In the genomic region with DNA sequence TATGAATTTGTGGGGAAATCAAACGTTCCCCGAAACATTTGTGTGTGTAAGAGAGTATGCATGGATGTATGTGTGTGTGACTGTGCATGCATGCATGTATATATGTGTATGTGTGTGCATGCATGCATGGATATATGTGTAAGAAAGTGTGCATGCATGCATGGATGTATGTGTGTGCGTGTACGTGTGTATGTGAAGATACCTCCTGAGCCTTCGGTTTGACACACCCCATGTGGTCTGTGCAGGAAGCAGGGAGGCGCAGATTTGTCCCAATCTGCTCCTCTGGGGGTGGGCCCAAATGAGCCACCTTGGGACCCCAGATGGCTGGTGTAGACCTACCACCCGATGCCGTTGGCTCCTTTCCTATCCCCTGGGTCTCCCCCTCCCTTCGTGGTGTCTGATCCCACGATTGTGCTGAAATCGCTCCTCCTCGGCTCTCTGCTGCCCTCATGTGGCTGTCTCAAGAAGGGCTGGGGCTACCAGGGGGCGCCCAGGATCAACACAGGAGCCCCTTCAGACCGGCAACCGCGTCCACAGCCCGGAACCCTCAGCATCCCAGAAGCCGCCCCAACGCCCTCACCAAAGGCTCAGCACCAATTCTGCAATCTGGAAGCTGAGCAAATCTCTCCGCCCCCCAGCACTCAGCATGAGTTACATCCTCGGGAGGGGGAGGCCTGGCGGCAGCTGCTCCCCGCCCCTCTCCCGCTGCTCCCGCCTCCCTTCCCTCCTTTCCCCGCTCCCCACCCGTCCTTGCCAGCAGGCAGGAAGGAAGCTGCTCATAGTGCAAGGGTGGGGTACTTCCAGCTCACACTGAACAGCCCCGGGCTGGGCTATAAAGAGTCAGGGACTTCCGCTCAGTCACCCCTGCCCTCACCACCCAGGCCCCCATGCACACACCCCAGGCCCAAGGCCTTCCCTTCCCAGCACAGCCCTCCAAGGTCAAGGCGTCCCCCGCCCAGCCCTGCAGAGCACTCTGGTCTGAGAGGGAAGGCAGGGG, we compare ENCODE assay signal across 8 cellular contexts. TPM values are rescaled to one million over a fixed set of nuclear protein-coding genes. Genes with fewer than 3 reads are reported as not detected.
DNase-seq lines count a peak whose midpoint lies in the region; ATAC-seq, FAIRE-seq and TF ChIP-seq lines count a peak whose summit lies in the region.

No MANE protein-coding gene starts in this region.

- in situ Hi-C loops in HAP-1 (cut with MboI; ENCODE audit: low sequenced_read_pairs) = loop anchor here (5.0 to 10.0 kb wide), 3 partner anchors 86 to 544 kb away; no protein-coding TSS in a partner anchor

- 13 to 17% methylated on average over 22 to 31 of the region's 31 CpGs for WGBS in testis, 2 donors
- WGBS in small intestine, 3 donors = 11 to 14% (median 12%) methylated on average over 28 to 31 of the region's 31 CpGs

- H3K27ac ChIP-seq in testis = no peak overlapping the region
- H3K27ac ChIP-seq in small intestine (ENCODE audit: low read depth in 1 of 2, low read length in 1 of 2) = peak overlapping the region in 1 of 2 donors; percentile 63

- no peak for FAIRE-seq in small intestine (lab: Jason Lieb, UNC)

- no peaks in the 10 kb centered on the region for H3K9me3 ChIP-seq in HAP-1
- no peaks in the 10 kb centered on the region for H3K9me3 ChIP-seq in testis
- no peaks in the 10 kb centered on the region for H3K9me3 ChIP-seq in small intestine (ENCODE audit: control insufficient read depth, low read depth)

- peak; percentile 80 for DNase-seq in AG08396 (ENCODE audit: low spot score)
- DNase-seq in HAP-1 (ENCODE audit: low spot score in 2 of 2) = peak; percentile 49 to 89
- DNase-seq in NCI-H82 (lab: John Stamatoyannopoulos, UW) = peak; percentile 87
- peak; percentile 63 for DNase-seq in activated T-cell treated with anti-CD3 and anti-CD28 coated beads for 48 hours (ENCODE audit: low read depth)
- peak; percentile 66 to 78 for DNase-seq in erythroblast (lab: John Stamatoyannopoulos, UW)
- peak; percentile 49 to 81 (median 72) for DNase-seq in naive thymus-derived CD8-positive, alpha-beta T cell
- peak; percentile 76 for DNase-seq in testis
- DNase-seq in small intestine = no peak

- peaks cover 2 to 13% (median 12%) of the 10 kb centered on the region in 3 donors for H3K36me3 Mint-ChIP-seq in naive thymus-derived CD8-positive, alpha-beta T cell

- peak; percentile 80 to 91 (median 81) for TF ChIP-seq CTCF in testis (IDR thresholded peaks at IDR 0.05)

- H3K27ac Mint-ChIP-seq in naive thymus-derived CD8-positive, alpha-beta T cell = peak overlapping the region in 5 of 10 donors; percentile 21 to 85 (median 54)

- H3K27me3 Mint-ChIP-seq in naive thymus-derived CD8-positive, alpha-beta T cell = peaks cover 0 to 12% (median 7%) of the 10 kb centered on the region in 5 donors

- peaks cover 16 to 30% (median 26%) of the 10 kb centered on the region in 4 donors for H3K4me1 Mint-ChIP-seq in naive thymus-derived CD8-positive, alpha-beta T cell

- POLR2A ChIA-PET in naive thymus-derived CD8-positive, alpha-beta T cell (lab: Charles Lee) = interaction anchor here (0.9 kb wide), 1 partner anchor 40 kb away, joined by 3 read pairs; the partner anchor contains the start of gene ABCB8

- H3K36me3 ChIP-seq in HAP-1 (replicated peaks) (no peaks in the 10 kb centered on the region), testis (ENCODE audit: low read depth, missing control alignments) (no peaks in the 10 kb centered on the region), small intestine (ENCODE audit: control insufficient read depth in 2 of 2, insufficient read depth in 2 of 2, low read length in 2 of 2) (no peaks in the 10 kb centered on the region)

- no peak for TF ChIP-seq POLR2A in erythroblast (IDR thresholded peaks at IDR 0.05; ENCODE audit: low read length)
- no peak for TF ChIP-seq POLR2A in testis (IDR thresholded peaks at IDR 0.05)

- ATAC-seq in naive thymus-derived CD8-positive, alpha-beta T cell = peak; percentile 83 to 84

- peak overlapping the region in 8 of 10 donors; percentile 29 to 73 (median 60) for H3K4me3 Mint-ChIP-seq in naive thymus-derived CD8-positive, alpha-beta T cell

- H3K4me1 ChIP-seq in HAP-1 (no peaks in the 10 kb centered on the region), testis (peaks cover 17% of the 10 kb centered on the region), small intestine (ENCODE audit: control insufficient read depth in 2 of 2, insufficient read depth in 1 of 2, low read depth in 1 of 2, low read length in 1 of 2) (no peaks in the 10 kb centered on the region)

- peaks cover 0 to 27% (median 19%) of the 10 kb centered on the region in 9 donors for H3K9me3 Mint-ChIP-seq in naive thymus-derived CD8-positive, alpha-beta T cell

- intact Hi-C loops in testis (cut with DNase I; ENCODE audit: low total_unique reads) = loop anchor here (5.0 kb wide), 1 partner anchor 86 kb away; no protein-coding TSS in a partner anchor

- H3K27me3 ChIP-seq in HAP-1 (ENCODE audit: low read depth) (peaks cover 10% of the 10 kb centered on the region), testis (no peaks in the 10 kb centered on the region), small intestine (ENCODE audit: control insufficient read depth in 2 of 2, insufficient read depth in 2 of 2, low read length in 2 of 2) (no peaks in the 10 kb centered on the region)

- H3K4me3 ChIP-seq in HAP-1 (0 out of 2 replicates have a peak overlapping the region, but pooled peaks have one; percentile 7), testis (peak overlapping the region in 1 of 2 donors; percentile 12), small intestine (ENCODE audit: low read depth in 1 of 2, low read length in 2 of 2) (no peak overlapping the region)

RNA-seq across cellular contexts. Expression of gene NOS3, which starts 2.3 kb away (rescaled TPM):
- total RNA-seq in naive thymus-derived CD8-positive, alpha-beta T cell = 1 to 10 TPM; 1.7 to 1.8 TPM
- polyA plus RNA-seq in naive thymus-derived CD8-positive, alpha-beta T cell = 1 to 10 TPM; 1.4 to 3.3 (median 2.0) TPM
- total RNA-seq in testis = 10 to 100 TPM; 25.0 to 36.6 TPM
- polyA plus RNA-seq in testis (ENCODE audit: insufficient read depth, low read depth, low replicate concordance) (19.5 TPM), small intestine (10 to 100 TPM in 1 of 3 donors, under 1 TPM in 2; 0.45 to 14.7 (median 0.54) TPM)

RNA-seq across cellular contexts. Expression of gene KCNH2, which starts 10.4 kb away (rescaled TPM):
- 1 to 10 TPM; 1.3 to 1.6 TPM for total RNA-seq in naive thymus-derived CD8-positive, alpha-beta T cell
- polyA plus RNA-seq in naive thymus-derived CD8-positive, alpha-beta T cell = 1 to 10 TPM in 2 of 3 donors, under 1 TPM in 1; 0.45 to 2.5 (median 1.5) TPM
- total RNA-seq in testis = 100 to 1,000 TPM; 230 to 247 TPM
- 82.5 TPM for polyA plus RNA-seq in testis (ENCODE audit: insufficient read depth, low read depth, low replicate concordance)
- polyA plus RNA-seq in small intestine = 1 to 10 TPM in 2 of 3 donors, not detected in 1; 2.4 to 5.7 TPM

RNA-seq across cellular contexts. Expression of gene ATG9B, which starts 35.8 kb away (rescaled TPM):
- 10 to 100 TPM; 34.6 to 42.2 TPM for total RNA-seq in naive thymus-derived CD8-positive, alpha-beta T cell
- 10 to 100 TPM in 2 of 3 donors, 1 to 10 TPM in 1; 9.2 to 39.1 (median 24.7) TPM for polyA plus RNA-seq in naive thymus-derived CD8-positive, alpha-beta T cell
- total RNA-seq in testis = 10 to 100 TPM; 14.9 to 29.7 TPM
- 24.8 TPM for polyA plus RNA-seq in testis (ENCODE audit: insufficient read depth, low read depth, low replicate concordance)
- 1 to 10 TPM in 1 of 3 donors, under 1 TPM in 2; 0.22 to 1.6 (median 0.52) TPM for polyA plus RNA-seq in small intestine

RNA-seq across cellular contexts. Expression of gene ABCB8, which starts 39.7 kb away (rescaled TPM):
- 10 to 100 TPM; 71.3 to 74.7 TPM for total RNA-seq in naive thymus-derived CD8-positive, alpha-beta T cell
- 10 to 100 TPM; 17.1 to 18.4 (median 17.4) TPM for polyA plus RNA-seq in naive thymus-derived CD8-positive, alpha-beta T cell
- total RNA-seq in testis = 10 to 100 TPM; 59.6 to 76.8 TPM
- 34.9 TPM for polyA plus RNA-seq in testis (ENCODE audit: insufficient read depth, low read depth, low replicate concordance)
- 10 to 100 TPM; 15.4 to 29.9 (median 15.7) TPM for polyA plus RNA-seq in small intestine

RNA-seq across cellular contexts. Expression of gene ASIC3, which starts 59.8 kb away (rescaled TPM):
- 10 to 100 TPM; 13.5 TPM for total RNA-seq in naive thymus-derived CD8-positive, alpha-beta T cell
- not detected for polyA plus RNA-seq in naive thymus-derived CD8-positive, alpha-beta T cell
- 10 to 100 TPM; 27.5 to 37.9 TPM for total RNA-seq in testis
- polyA plus RNA-seq in testis (ENCODE audit: insufficient read depth, low read depth, low replicate concordance) = 20.8 TPM
- 10 to 100 TPM in 1 of 3 donors, 1 to 10 TPM in 2; 2.8 to 10.7 (median 4.3) TPM for polyA plus RNA-seq in small intestine

Comparison
In these comparisons a context has a peak if more than half of its experiments do, and no peak if none do; other contexts are left out.
1. RNA of gene KCNH2, which starts 10.4 kb away (polyA plus RNA-seq): 82.5 TPM in testis (single experiment); 2.4 to 5.7 TPM in small intestine and 0.45 to 2.5 TPM in naive thymus-derived CD8-positive, alpha-beta T cell; every median in the first group is over 10 times any median in the second.